9 cellular contexts compared by ENCODE assay signal in the genomic region with DNA sequence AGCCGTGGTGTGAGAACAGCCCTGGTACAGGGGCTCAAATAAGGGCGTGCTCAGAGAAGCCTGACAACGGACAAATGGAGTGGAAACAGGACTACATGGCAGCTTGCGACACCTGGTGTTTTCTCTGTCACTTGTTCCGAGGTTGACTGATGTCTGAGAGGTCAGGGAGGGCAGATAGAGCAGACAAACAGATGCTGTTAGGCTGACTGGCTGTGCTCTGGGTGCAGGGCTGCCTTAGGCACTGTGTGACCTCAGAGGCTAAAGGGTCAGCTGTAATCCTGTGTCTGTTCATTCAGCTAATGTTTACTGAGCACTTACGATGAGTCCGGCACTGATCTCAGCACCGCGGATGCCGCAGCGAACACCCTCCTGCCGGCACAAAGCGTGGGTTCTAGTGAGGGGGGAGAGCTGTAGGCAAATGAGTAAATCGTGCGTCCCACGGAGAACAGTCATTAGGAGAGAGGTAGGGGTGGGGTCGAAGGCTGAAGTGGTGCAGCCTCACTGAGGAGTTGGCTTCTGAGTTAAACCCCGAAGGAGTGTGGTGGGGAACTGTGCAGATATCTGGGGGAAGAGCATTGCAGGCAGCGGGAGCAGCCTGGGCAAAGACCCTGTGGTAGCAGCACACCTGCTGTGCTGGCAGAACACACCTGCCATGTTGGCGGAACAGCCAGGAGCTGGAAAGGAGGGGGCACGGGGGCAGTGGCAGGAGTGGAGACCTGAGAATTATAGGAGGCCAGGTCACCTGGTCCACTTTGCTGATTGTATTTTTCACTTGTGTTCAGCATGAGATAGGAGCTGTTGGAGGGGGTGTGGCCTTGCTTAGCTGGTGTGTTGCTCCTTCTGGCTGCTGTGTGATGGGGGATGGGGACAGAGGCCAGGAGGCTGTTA. TPM values are rescaled to one million over a fixed set of nuclear protein-coding genes. Genes with fewer than 3 reads are reported as not detected.
A peak's percentile ranks its signal among the peaks of the same experiment; 100 is the strongest.
DNase-seq lines count a peak whose midpoint lies in the region; ATAC-seq, FAIRE-seq and TF ChIP-seq lines count a peak whose summit lies in the region.
"Had no signal": no experiment of that assay in that cellular context is flagged by ENCODE, and none has a peak within 500 bp of the region (broad histone marks: within the 10 kb centered on the region; RNA-seq: fewer than 3 reads in every experiment).

No MANE protein-coding gene starts in this region.

- no peak for TF ChIP-seq POLR2A in GM12892 (IDR thresholded peaks at IDR 0.05; ENCODE audit: low read depth, low read length)

- peak; percentile 74 for DNase-seq in GM12892 (ENCODE audit: insufficient read length)
- DNase-seq in germinal center (ENCODE audit: low spot score), result peak; percentile 81
- DNase-seq in iPS-NIHi11 (ENCODE audit: low spot score), result no peak
- no peak for DNase-seq in DMS153 (lab: John Stamatoyannopoulos, UW)
- DNase-seq in AG08395 (ENCODE audit: low spot score), result no peak
- no peak for DNase-seq in SW480 (ENCODE audit: low spot score)
- DNase-seq: IMR-90 had no signal

- FAIRE-seq in GM12892 (lab: Jason Lieb, UNC), result peak; percentile 93

- peak; percentile 88 for ATAC-seq in GM21367 (IDR thresholded peaks at IDR 0.05; ENCODE audit: unreplicated experiment)
- ATAC-seq in HG03469 (IDR thresholded peaks at IDR 0.05; ENCODE audit: unreplicated experiment), result peak; percentile 86

RNA-seq across cellular contexts. Expression of a gene that starts 35.0 kb away (rescaled TPM):
- polyA plus RNA-seq in GM12892 (2012; ENCODE audit: missing spikeins), result 2.9 TPM

RNA-seq across cellular contexts. Expression of a gene that starts 54.3 kb away (rescaled TPM):
- polyA plus RNA-seq in GM12892 (2012; ENCODE audit: missing spikeins), result 46.4 TPM

Comparison
In these comparisons a context has a peak if more than half of its experiments do, and no peak if none do; other contexts are left out.
1. DNase-seq: peak in GM12892 (single experiment) and germinal center (single experiment); none in iPS-NIHi11 (single experiment), DMS153 (single experiment), AG08395 (single experiment) and SW480 (single experiment).